28 cellular contexts compared by ENCODE assay signal in the genomic region with DNA sequence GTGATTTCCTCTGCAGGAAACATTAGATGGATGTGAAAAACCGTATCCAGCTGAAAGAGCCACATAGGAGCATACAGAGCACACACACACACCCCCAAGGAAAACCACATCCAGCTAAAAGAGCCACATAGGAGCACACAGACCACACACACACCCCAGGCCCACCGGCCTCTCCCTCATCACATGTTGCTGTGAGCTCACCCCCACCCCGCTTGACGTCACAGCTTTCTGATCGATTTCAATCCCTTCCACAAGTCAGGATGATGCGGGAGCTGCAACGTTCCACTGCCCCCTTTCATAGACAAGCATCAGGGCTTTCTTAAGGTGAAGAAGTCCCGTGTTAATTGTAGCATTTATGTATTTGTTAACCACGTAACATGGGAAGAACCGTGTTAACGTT.
"Had no signal": no experiment of that assay in that cellular context is flagged by ENCODE, and none has a peak within 500 bp of the region (broad histone marks: within the 10 kb centered on the region; RNA-seq: fewer than 3 reads in every experiment).

No MANE protein-coding gene starts in this region.

- H3K36me3 Mint-ChIP-seq: stimulated activated effector memory CD8-positive, alpha-beta T cell treated with anti-CD3 and anti-CD28 coated beads, Interleukin-12 subunit alpha, Interleukin-12 subunit beta, amount 100 ng/mL, for 72 hours; stimulated activated memory B cell treated with anti-CD40 and anti-IgM and Interleukin-4, amounts not matched to agents 10 μg/mL and 1 μg/mL and 100 μg/mL, for 72 hours; type B pancreatic cell had no signal

- H3K27me3 ChIP-seq: testis, thyroid gland, tibial nerve, transverse colon, upper lobe of left lung, upper lobe of right lung, uterus, vagina had no signal

- H3K36me3 ChIP-seq: stomach, suprapubic skin, thoracic aorta, thyroid gland, tibial artery, tibial nerve, transverse colon, upper lobe of left lung, upper lobe of right lung, uterus, vagina had no signal

- H3K4me1 Mint-ChIP-seq: stimulated activated effector memory CD8-positive, alpha-beta T cell treated with anti-CD3 and anti-CD28 coated beads, Interleukin-12 subunit alpha, Interleukin-12 subunit beta, amount 100 ng/mL, for 72 hours; stimulated activated memory B cell treated with anti-CD40 and anti-IgM and Interleukin-4, amounts not matched to agents 10 μg/mL and 1 μg/mL and 100 μg/mL, for 72 hours; stimulated activated naive B cell treated with anti-CD40 and anti-IgM and Interleukin-4, amounts not matched to agents 10 μg/mL and 1 μg/mL and 100 μg/mL, for 72 hours; stimulated activated naive CD8-positive, alpha-beta T cell treated with anti-CD3 and anti-CD28 coated beads, Interleukin-15, amount 100 ng/mL, for 72 hours had no signal

- H3K4me3 Mint-ChIP-seq: stimulated activated effector memory CD8-positive, alpha-beta T cell treated with anti-CD3 and anti-CD28 coated beads, Interleukin-12 subunit alpha, Interleukin-12 subunit beta, amount 100 ng/mL, for 72 hours; stimulated activated memory B cell treated with anti-CD40 and anti-IgM and Interleukin-4, amounts not matched to agents 10 μg/mL and 1 μg/mL and 100 μg/mL, for 72 hours; stimulated activated naive B cell treated with anti-CD40 and anti-IgM and Interleukin-4, amounts not matched to agents 10 μg/mL and 1 μg/mL and 100 μg/mL, for 72 hours; stimulated activated naive CD8-positive, alpha-beta T cell treated with anti-CD3 and anti-CD28 coated beads, Interleukin-15, amount 100 ng/mL, for 72 hours; stimulated activated naive CD8-positive, alpha-beta T cell treated with anti-CD3 and anti-CD28 coated beads, Interleukin-15, Interleukin-2, amounts not matched to agents 100 ng/mL and 50 ng/mL, for 24 hours; type B pancreatic cell had no signal

- H3K27ac Mint-ChIP-seq: stimulated activated effector memory CD8-positive, alpha-beta T cell treated with anti-CD3 and anti-CD28 coated beads, Interleukin-12 subunit alpha, Interleukin-12 subunit beta, amount 100 ng/mL, for 72 hours; stimulated activated memory B cell treated with anti-CD40 and anti-IgM and Interleukin-4, amounts not matched to agents 10 μg/mL and 1 μg/mL and 100 μg/mL, for 72 hours; stimulated activated naive B cell treated with anti-CD40 and anti-IgM and Interleukin-4, amounts not matched to agents 10 μg/mL and 1 μg/mL and 100 μg/mL, for 72 hours; stimulated activated naive CD8-positive, alpha-beta T cell treated with anti-CD3 and anti-CD28 coated beads, Interleukin-15, amount 100 ng/mL, for 72 hours; stimulated activated naive CD8-positive, alpha-beta T cell treated with anti-CD3 and anti-CD28 coated beads, Interleukin-15, Interleukin-2, amounts not matched to agents 100 ng/mL and 50 ng/mL, for 24 hours; type B pancreatic cell had no signal

- DNase-seq: stimulated activated CD4-positive, alpha-beta T cell treated with anti-CD3 and anti-CD28 coated beads, Interleukin-2, amount 100 ng/mL, for 48 hours; stimulated activated CD4-positive, alpha-beta T cell treated with anti-CD3 and anti-CD28 coated beads, Interleukin-4, amount 100 ng/mL, for 1 hour; stimulated activated CD4-positive, alpha-beta T cell treated with anti-CD3 and anti-CD28 coated beads, Interleukin-4, amount 100 ng/mL, for 24 hours; stimulated activated CD4-positive, alpha-beta T cell treated with anti-CD3 and anti-CD28 coated beads, Interleukin-4, amount 100 ng/mL, for 4 hours; stimulated activated CD8-positive, alpha-beta memory T cell treated with anti-CD3 and anti-CD28 coated beads, Interleukin-4, amount 100 ng/mL, for 48 hours; stimulated activated naive B cell treated with anti-CD40 and anti-IgM and Interleukin-4, amounts not matched to agents 10 μg/mL and 1 μg/mL and 100 μg/mL, for 72 hours; stimulated activated naive CD4-positive, alpha-beta T cell; stimulated activated naive CD4-positive, alpha-beta T cell treated with Interleukin-2 at 50 U/mL for 16 hours; stimulated activated naive CD8-positive, alpha-beta T cell treated with anti-CD3 and anti-CD28 coated beads, Interleukin-15, amount 100 ng/mL, for 72 hours; stimulated activated naive CD8-positive, alpha-beta T cell treated with anti-CD3 and anti-CD28 coated beads, Interleukin-15, Interleukin-2, amounts not matched to agents 100 U/mL and 50 U/mL, for 24 hours; stomach; substantia nigra; testis; thyroid gland; tibial artery; transverse colon; trophoblast cell; upper lobe of left lung; upper lobe of right lung; uterus had no signal

- ATAC-seq: stimulated activated effector memory CD8-positive, alpha-beta T cell treated with anti-CD3 and anti-CD28 coated beads, Interleukin-12 subunit alpha, Interleukin-12 subunit beta, amount 100 ng/mL, for 72 hours; stimulated activated memory B cell treated with anti-CD40 and anti-IgM and Interleukin-4, amounts not matched to agents 10 μg/mL and 1 μg/mL and 100 μg/mL, for 72 hours; stimulated activated naive B cell treated with anti-CD40 and anti-IgM and Interleukin-4, amounts not matched to agents 10 μg/mL and 1 μg/mL and 100 μg/mL, for 72 hours; stimulated activated naive CD8-positive, alpha-beta T cell treated with anti-CD3 and anti-CD28 coated beads, Interleukin-15, amount 100 ng/mL, for 72 hours; stimulated activated naive CD8-positive, alpha-beta T cell treated with anti-CD3 and anti-CD28 coated beads, Interleukin-15, Interleukin-2, amounts not matched to agents 100 U/mL and 50 U/mL, for 24 hours; upper lobe of right lung had no signal

- H3K9me3 ChIP-seq: testis, thyroid gland, uterus, vagina had no signal

- H3K4me1 ChIP-seq: stomach, suprapubic skin, testis, thyroid gland, tibial artery, transverse colon, upper lobe of left lung, upper lobe of right lung, uterus, vagina had no signal

- H3K27ac ChIP-seq: stomach, suprapubic skin, testis, thoracic aorta, thyroid gland, tibial artery, tibial nerve, transverse colon, upper lobe of left lung, upper lobe of right lung, uterus, vagina had no signal

- H3K4me3 ChIP-seq: stomach, suprapubic skin, testis, thoracic aorta, thyroid gland, tibial artery, tibial nerve, transverse colon, upper lobe of left lung, upper lobe of right lung, uterus, vagina had no signal
